1 cellular context compared by ENCODE assay signal in the genomic region with DNA sequence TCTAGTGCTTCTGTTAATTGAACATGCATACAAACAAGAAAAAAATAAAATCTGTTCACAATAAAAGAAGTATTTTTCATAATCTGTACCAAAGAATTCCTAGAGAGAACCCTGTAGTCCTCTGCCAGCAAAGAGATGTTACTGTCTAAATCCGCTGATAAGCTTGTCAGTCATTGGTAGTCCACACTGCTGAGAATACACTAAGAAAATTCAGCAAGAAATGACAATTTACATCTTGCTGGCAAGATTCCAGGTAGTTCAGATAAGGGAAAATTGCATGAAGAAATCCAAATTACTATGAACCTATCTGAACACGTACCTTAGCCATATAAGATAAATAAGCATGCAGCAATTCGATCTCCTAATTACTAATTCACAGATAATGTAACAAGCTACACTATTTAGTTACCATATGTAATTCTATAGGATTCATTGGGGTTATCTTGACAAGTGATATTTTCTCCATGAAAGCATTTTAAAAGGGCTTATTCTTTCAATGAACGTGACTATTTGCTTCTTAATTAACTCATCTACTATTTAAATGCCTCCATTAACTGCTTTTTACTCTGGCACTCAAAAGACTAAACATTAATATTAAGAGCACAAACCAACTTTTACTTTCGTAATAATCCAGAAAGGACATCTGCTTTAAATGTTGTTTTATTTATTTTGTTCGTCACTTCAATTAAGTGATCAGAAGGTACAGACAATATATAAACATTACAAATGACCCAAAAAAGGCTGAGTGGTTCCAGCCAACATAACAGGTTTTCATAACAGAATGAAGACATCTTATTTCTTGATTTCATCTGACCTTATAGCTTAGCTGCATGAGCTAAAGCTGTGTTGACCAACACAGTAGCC.
TF ChIP-seq lines count a peak whose summit lies in the region.

No MANE protein-coding gene starts in this region.

TF ChIP-seq in K562, 482 proteins besides CTCF, POLR2A, EP300 and RAD21:
- TF ChIP-seq MEIS2 (IDR thresholded peaks at IDR 0.05; ENCODE audit: partially characterized antibody) (peak; percentile 44), NFE2 (IDR thresholded peaks at IDR 0.05; ENCODE audit: low read depth) (no peak), NFIC (IDR thresholded peaks at IDR 0.05) (peak; percentile 76)
- TF ChIP-seq, protein P1, sequence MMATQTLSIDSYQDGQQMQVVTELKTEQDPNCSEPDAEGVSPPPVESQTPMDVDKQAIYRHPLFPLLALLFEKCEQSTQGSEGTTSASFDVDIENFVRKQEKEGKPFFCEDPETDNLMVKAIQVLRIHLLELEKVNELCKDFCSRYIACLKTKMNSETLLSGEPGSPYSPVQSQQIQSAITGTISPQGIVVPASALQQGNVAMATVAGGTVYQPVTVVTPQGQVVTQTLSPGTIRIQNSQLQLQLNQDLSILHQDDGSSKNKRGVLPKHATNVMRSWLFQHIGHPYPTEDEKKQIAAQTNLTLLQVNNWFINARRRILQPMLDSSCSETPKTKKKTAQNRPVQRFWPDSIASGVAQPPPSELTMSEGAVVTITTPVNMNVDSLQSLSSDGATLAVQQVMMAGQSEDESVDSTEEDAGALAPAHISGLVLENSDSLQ (IDR thresholded peaks at IDR 0.05) = peak; percentile 66
- TF ChIP-seq, protein P2, sequence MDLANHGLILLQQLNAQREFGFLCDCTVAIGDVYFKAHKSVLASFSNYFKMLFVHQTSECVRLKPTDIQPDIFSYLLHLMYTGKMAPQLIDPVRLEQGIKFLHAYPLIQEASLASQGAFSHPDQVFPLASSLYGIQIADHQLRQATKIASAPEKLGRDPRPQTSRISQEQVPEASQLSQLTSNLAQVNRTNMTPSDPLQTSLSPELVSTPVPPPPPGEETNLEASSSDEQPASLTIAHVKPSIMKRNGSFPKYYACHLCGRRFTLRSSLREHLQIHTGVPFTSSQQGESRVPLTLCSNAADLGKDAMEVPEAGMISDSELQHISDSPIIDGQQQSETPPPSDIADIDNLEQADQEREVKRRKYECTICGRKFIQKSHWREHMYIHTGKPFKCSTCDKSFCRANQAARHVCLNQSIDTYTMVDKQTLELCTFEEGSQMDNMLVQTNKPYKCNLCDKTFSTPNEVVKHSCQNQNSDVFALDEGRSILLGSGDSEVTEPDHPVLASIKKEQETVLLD (IDR thresholded peaks at IDR 0.05) = no peak
- TF ChIP-seq, protein P3, sequence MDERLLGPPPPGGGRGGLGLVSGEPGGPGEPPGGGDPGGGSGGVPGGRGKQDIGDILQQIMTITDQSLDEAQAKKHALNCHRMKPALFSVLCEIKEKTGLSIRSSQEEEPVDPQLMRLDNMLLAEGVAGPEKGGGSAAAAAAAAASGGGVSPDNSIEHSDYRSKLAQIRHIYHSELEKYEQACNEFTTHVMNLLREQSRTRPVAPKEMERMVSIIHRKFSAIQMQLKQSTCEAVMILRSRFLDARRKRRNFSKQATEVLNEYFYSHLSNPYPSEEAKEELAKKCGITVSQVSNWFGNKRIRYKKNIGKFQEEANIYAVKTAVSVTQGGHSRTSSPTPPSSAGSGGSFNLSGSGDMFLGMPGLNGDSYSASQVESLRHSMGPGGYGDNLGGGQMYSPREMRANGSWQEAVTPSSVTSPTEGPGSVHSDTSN (CRISPR knock-in tag; IDR thresholded peaks at IDR 0.05; ENCODE audit: low read depth) = no peak
- TF ChIP-seq, protein P3 (tag; conservative IDR thresholded peaks at IDR 0.05; ENCODE audit: low read depth) = peak; percentile 36; the same call in 1 of the 2 replicates
